3 cellular contexts compared by ENCODE assay signal in genomic region chr16:16364701-16365100, GRCh38. TPM values are rescaled to one million over a fixed set of nuclear protein-coding genes. Genes with fewer than 3 reads are reported as not detected.
"Had no signal": no experiment of that assay in that cellular context is flagged by ENCODE, and none has a peak within 500 bp of the region (broad histone marks: within the 10 kb centered on the region; RNA-seq: fewer than 3 reads in every experiment).

No MANE protein-coding gene starts in this region.

RNA-seq across cellular contexts. Expression of gene NPIPA7, which starts 14.2 kb away (rescaled TPM):
- total RNA-seq: dermis blood vessel endothelial cell, epithelial cell of proximal tubule, smooth muscle cell had no signal
